Comparison of ENCODE assay signal across 1 cellular context in the genomic region with DNA sequence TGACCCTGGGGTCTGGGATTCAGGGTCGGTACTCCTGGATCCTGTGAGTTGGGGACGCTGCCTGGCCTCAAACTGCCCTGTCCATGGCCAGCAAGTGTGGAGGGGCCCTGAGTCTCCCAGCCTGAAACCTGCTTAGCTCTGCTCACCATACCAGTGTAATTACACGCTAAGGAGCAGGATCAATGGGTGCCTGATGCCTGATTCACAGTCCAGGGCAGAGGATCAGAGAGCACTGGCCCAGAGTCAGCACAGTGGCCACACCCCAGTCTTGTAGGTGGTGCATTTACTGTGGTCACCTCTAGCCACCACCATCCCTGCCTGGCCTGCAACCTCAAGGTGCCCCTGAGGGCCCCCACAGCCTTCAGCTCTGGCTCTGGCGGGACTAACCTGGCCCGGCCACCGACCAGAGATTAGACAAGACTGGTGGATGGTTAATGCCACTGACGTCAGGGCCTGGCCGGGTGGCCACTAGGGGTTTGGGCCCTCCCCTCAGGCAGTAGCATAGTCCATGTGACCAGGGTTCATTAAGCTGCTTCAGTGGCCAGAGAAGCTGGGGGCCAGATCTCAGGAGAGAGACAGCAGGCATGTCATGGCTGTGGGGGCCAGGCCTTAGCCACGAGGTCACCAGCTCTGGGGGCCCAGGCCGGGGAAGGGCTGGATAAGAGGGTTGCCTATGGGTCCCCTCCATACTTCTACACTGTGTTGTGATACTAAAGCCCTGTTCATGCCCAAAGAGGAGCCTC.
TF ChIP-seq lines count a peak whose summit lies in the region.

No MANE protein-coding gene starts in this region.

TF ChIP-seq in HepG2, 621 proteins besides CTCF, POLR2A, EP300 and RAD21 (continued from another document and continues in another):
- TF ChIP-seq ARID4A (CRISPR knock-in tag; IDR thresholded peaks at IDR 0.05; ENCODE audit: borderline replicate concordance) (peak; percentile 50; the same call in 1 of the 2 replicates), ZNF768 (CRISPR knock-in tag; IDR thresholded peaks at IDR 0.05) (peak; percentile 81), FUBP1 (CRISPR knock-in tag; IDR thresholded peaks at IDR 0.05; ENCODE audit: borderline replicate concordance) (no peak), CHCHD3 (CRISPR knock-in tag; IDR thresholded peaks at IDR 0.05) (no peak), FOXO1 (CRISPR knock-in tag; IDR thresholded peaks at IDR 0.05) (no peak), ONECUT2 (CRISPR knock-in tag; IDR thresholded peaks at IDR 0.05) (0 out of 2 replicates have a peak, but pooled peaks have one; percentile 10), ZNF724P (CRISPR knock-in tag; IDR thresholded peaks at IDR 0.05; ENCODE audit: borderline replicate concordance) (no peak), ZNF644 (CRISPR knock-in tag; IDR thresholded peaks at IDR 0.05; ENCODE audit: low read depth) (peak; percentile 23; the same call in 1 of the 2 replicates), DMTF1 (CRISPR knock-in tag; IDR thresholded peaks at IDR 0.05) (no peak), DPF2 (CRISPR knock-in tag; IDR thresholded peaks at IDR 0.05; ENCODE audit: borderline replicate concordance, low read depth) (no peak; the same call in 1 of the 2 replicates), IRF2 (CRISPR knock-in tag; IDR thresholded peaks at IDR 0.05) (peak; percentile 17; the same call in 1 of the 2 replicates), ZBTB26 (CRISPR knock-in tag; IDR thresholded peaks at IDR 0.05; ENCODE audit: borderline replicate concordance) (peak; percentile 20; the same call in 1 of the 2 replicates), RCOR2 (CRISPR knock-in tag; IDR thresholded peaks at IDR 0.05) (0 out of 2 replicates have a peak, but pooled peaks have one; percentile 26), ZFY (CRISPR knock-in tag; IDR thresholded peaks at IDR 0.05) (peak; percentile 61), ADNP (CRISPR knock-in tag; IDR thresholded peaks at IDR 0.05) (no peak), MIXL1 (CRISPR knock-in tag; IDR thresholded peaks at IDR 0.05) (peak; percentile 89), ETV6 (CRISPR knock-in tag; conservative IDR thresholded peaks at IDR 0.05) (no peak), HMGA1 (CRISPR knock-in tag; conservative IDR thresholded peaks at IDR 0.05) (no peak), ZNF546 (CRISPR knock-in tag; conservative IDR thresholded peaks at IDR 0.05) (no peak), ZNF501 (CRISPR knock-in tag; IDR thresholded peaks at IDR 0.05) (peak; percentile 67)
- TF ChIP-seq, protein P1, sequence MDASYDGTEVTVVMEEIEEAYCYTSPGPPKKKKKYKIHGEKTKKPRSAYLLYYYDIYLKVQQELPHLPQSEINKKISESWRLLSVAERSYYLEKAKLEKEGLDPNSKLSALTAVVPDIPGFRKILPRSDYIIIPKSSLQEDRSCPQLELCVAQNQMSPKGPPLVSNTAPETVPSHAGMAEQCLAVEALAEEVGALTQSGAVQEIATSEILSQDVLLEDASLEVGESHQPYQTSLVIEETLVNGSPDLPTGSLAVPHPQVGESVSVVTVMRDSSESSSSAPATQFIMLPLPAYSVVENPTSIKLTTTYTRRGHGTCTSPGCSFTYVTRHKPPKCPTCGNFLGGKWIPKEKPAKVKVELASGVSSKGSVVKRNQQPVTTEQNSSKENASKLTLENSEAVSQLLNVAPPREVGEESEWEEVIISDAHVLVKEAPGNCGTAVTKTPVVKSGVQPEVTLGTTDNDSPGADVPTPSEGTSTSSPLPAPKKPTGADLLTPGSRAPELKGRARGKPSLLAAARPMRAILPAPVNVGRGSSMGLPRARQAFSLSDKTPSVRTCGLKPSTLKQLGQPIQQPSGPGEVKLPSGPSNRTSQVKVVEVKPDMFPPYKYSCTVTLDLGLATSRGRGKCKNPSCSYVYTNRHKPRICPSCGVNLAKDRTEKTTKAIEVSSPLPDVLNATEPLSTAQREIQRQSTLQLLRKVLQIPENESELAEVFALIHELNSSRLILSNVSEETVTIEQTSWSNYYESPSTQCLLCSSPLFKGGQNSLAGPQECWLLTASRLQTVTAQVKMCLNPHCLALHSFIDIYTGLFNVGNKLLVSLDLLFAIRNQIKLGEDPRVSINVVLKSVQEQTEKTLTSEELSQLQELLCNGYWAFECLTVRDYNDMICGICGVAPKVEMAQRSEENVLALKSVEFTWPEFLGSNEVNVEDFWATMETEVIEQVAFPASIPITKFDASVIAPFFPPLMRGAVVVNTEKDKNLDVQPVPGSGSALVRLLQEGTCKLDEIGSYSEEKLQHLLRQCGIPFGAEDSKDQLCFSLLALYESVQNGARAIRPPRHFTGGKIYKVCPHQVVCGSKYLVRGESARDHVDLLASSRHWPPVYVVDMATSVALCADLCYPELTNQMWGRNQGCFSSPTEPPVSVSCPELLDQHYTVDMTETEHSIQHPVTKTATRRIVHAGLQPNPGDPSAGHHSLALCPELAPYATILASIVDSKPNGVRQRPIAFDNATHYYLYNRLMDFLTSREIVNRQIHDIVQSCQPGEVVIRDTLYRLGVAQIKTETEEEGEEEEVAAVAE (CRISPR knock-in tag; IDR thresholded peaks at IDR 0.05; ENCODE audit: borderline replicate concordance), result peak; percentile 71
- TF ChIP-seq, protein P2, sequence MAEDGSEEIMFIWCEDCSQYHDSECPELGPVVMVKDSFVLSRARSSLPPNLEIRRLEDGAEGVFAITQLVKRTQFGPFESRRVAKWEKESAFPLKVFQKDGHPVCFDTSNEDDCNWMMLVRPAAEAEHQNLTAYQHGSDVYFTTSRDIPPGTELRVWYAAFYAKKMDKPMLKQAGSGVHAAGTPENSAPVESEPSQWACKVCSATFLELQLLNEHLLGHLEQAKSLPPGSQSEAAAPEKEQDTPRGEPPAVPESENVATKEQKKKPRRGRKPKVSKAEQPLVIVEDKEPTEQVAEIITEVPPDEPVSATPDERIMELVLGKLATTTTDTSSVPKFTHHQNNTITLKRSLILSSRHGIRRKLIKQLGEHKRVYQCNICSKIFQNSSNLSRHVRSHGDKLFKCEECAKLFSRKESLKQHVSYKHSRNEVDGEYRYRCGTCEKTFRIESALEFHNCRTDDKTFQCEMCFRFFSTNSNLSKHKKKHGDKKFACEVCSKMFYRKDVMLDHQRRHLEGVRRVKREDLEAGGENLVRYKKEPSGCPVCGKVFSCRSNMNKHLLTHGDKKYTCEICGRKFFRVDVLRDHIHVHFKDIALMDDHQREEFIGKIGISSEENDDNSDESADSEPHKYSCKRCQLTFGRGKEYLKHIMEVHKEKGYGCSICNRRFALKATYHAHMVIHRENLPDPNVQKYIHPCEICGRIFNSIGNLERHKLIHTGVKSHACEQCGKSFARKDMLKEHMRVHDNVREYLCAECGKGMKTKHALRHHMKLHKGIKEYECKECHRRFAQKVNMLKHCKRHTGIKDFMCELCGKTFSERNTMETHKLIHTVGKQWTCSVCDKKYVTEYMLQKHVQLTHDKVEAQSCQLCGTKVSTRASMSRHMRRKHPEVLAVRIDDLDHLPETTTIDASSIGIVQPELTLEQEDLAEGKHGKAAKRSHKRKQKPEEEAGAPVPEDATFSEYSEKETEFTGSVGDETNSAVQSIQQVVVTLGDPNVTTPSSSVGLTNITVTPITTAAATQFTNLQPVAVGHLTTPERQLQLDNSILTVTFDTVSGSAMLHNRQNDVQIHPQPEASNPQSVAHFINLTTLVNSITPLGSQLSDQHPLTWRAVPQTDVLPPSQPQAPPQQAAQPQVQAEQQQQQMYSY (CRISPR knock-in tag; IDR thresholded peaks at IDR 0.05), result no peak
- TF ChIP-seq, protein P3, sequence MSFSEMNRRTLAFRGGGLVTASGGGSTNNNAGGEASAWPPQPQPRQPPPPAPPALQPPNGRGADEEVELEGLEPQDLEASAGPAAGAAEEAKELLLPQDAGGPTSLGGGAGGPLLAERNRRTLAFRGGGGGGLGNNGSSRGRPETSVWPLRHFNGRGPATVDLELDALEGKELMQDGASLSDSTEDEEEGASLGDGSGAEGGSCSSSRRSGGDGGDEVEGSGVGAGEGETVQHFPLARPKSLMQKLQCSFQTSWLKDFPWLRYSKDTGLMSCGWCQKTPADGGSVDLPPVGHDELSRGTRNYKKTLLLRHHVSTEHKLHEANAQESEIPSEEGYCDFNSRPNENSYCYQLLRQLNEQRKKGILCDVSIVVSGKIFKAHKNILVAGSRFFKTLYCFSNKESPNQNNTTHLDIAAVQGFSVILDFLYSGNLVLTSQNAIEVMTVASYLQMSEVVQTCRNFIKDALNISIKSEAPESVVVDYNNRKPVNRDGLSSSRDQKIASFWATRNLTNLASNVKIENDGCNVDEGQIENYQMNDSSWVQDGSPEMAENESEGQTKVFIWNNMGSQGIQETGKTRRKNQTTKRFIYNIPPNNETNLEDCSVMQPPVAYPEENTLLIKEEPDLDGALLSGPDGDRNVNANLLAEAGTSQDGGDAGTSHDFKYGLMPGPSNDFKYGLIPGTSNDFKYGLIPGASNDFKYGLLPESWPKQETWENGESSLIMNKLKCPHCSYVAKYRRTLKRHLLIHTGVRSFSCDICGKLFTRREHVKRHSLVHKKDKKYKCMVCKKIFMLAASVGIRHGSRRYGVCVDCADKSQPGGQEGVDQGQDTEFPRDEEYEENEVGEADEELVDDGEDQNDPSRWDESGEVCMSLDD (CRISPR knock-in tag; IDR thresholded peaks at IDR 0.05; ENCODE audit: borderline replicate concordance), result peak; percentile 59; the same call in 1 of the 2 replicates
- TF ChIP-seq, protein P4, sequence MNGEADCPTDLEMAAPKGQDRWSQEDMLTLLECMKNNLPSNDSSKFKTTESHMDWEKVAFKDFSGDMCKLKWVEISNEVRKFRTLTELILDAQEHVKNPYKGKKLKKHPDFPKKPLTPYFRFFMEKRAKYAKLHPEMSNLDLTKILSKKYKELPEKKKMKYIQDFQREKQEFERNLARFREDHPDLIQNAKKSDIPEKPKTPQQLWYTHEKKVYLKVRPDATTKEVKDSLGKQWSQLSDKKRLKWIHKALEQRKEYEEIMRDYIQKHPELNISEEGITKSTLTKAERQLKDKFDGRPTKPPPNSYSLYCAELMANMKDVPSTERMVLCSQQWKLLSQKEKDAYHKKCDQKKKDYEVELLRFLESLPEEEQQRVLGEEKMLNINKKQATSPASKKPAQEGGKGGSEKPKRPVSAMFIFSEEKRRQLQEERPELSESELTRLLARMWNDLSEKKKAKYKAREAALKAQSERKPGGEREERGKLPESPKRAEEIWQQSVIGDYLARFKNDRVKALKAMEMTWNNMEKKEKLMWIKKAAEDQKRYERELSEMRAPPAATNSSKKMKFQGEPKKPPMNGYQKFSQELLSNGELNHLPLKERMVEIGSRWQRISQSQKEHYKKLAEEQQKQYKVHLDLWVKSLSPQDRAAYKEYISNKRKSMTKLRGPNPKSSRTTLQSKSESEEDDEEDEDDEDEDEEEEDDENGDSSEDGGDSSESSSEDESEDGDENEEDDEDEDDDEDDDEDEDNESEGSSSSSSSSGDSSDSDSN (CRISPR knock-in tag; IDR thresholded peaks at IDR 0.05), result peak; percentile 51
